In the genomic region with DNA sequence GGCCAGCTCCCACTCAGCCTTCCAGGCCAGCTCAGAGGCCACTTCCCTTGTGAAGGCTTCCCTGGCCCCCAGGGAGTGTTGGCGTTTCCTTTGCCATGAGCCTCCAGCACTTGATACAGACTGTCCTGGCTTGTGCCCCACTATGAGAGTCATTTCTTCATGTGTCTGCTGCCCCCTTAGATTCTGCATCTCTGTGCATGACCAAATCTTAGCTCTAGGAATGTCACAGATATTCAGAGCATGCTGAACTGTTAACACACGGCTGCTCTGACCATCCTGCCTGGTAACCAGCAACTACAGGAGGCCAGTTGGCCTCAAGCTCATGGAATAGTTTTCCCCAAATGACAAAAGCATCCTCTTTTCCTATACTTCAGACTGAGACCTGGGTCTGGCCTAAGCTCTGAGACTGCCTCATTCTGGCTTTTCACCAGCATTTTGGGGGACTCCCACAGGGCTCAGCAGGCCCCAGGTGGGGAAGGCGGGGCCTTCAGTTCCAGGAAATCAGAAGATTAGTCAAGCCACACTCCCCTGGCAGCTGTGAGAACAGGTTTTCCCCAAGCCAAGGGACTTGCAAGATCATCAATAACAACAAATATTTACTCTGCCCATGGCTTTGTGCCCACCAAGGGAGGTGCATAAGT, we compare ENCODE assay signal across 8 cellular contexts.
A peak's percentile ranks its signal among the peaks of the same experiment; 100 is the strongest.
DNase-seq lines count a peak whose midpoint lies in the region; ATAC-seq and TF ChIP-seq lines count a peak whose summit lies in the region.

No MANE protein-coding gene starts in this region.

- H3K4me1 ChIP-seq in ascending aorta: peaks cover 0 to 13% of the 10 kb centered on the region in 2 donors

- peak; percentile 68 for DNase-seq in activated CD4-positive, CD25-positive, alpha-beta regulatory T cell treated with anti-CD3 and anti-CD28 coated beads, Interleukin-2, amount 50 U/mL, for 72 hours
- DNase-seq in effector CD4-positive, alpha-beta T cell: peak; percentile 32
- DNase-seq in stimulated activated CD8-positive, alpha-beta memory T cell treated with anti-CD3 and anti-CD28 coated beads, Interleukin-7, amount 100 ng/mL, for 48 hours (ENCODE audit: extremely low read depth in 1 of 2, low read depth in 1 of 2): peak; percentile 59 to 74
- DNase-seq in ascending aorta (ENCODE audit: low spot score in 2 of 2) (no peak), occipital lobe (lab: John Stamatoyannopoulos, UW) (no peak)

- H3K27me3 ChIP-seq in ascending aorta: no peaks in the 10 kb centered on the region

- H3K27ac ChIP-seq in ascending aorta: no peak overlapping the region

- no peaks in the 10 kb centered on the region for H3K36me3 ChIP-seq in ascending aorta

- TF ChIP-seq CTCF in ascending aorta (IDR thresholded peaks at IDR 0.05): no peak

- no peak overlapping the region for H3K4me3 ChIP-seq in ascending aorta

- intact Hi-C loops in ascending aorta (cut with DNase I): loop anchor here (10.0 kb wide), 1 partner anchor 668 kb away; a partner anchor contains a TSS

- H3K9me3 ChIP-seq in ascending aorta: no peaks in the 10 kb centered on the region

- ATAC-seq in GM18498 (IDR thresholded peaks at IDR 0.05; ENCODE audit: unreplicated experiment): peak; percentile 52
- ATAC-seq in HG02973 (IDR thresholded peaks at IDR 0.05; ENCODE audit: unreplicated experiment): peak; percentile 50
- no peak for ATAC-seq in HG02884 (IDR thresholded peaks at IDR 0.05; ENCODE audit: unreplicated experiment)

Comparison
In these comparisons a context has a peak if more than half of its experiments do, and no peak if none do; other contexts are left out.
1. DNase-seq: peak in activated CD4-positive, CD25-positive, alpha-beta regulatory T cell treated with anti-CD3 and anti-CD28 coated beads, Interleukin-2, amount 50 U/mL, for 72 hours (single experiment), effector CD4-positive, alpha-beta T cell (single experiment) and stimulated activated CD8-positive, alpha-beta memory T cell treated with anti-CD3 and anti-CD28 coated beads, Interleukin-7, amount 100 ng/mL, for 48 hours (2 of 2); none in ascending aorta (0 of 2) and occipital lobe (single experiment).